ENCODE assay signal across 11 cellular contexts in the genomic region with DNA sequence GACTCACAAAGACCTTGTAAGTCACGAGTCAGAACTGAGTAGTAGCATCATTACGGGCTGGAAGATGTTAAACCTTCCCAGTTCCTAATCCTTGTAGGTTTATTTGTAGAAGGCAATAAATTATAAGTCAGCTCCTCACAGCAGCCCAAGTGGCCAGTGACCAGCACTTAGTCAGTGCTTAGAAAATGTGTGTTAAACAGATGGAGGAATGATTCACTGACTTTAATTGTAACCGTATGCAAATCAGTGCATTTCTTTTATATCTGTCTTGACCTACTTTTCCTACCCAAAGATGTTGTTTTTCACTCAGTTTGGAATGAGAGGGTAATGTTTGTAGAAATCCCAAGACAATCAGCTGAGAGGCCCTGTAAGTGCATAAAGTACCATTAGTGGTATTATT. TPM values are rescaled to one million over a fixed set of nuclear protein-coding genes. Genes with fewer than 3 reads are reported as not detected.
A peak's percentile ranks its signal among the peaks of the same experiment; 100 is the strongest.
DNase-seq lines count a peak whose midpoint lies in the region; ATAC-seq and TF ChIP-seq lines count a peak whose summit lies in the region.
"Had no signal": no experiment of that assay in that cellular context is flagged by ENCODE, and none has a peak within 500 bp of the region (broad histone marks: within the 10 kb centered on the region; RNA-seq: fewer than 3 reads in every experiment).

No MANE protein-coding gene starts in this region.

- no peaks in the 10 kb centered on the region for H3K9me2 ChIP-seq in PC-3 (replicated peaks; ENCODE audit: low read length)

- intact Hi-C loops in PC-3 (cut with micrococcal nuclease): no loop called here

- no peak overlapping the region for H3K4me3 Mint-ChIP-seq in neural progenitor cell
- H3K4me3 Mint-ChIP-seq: CD4-positive, alpha-beta T cell had no signal

- H3K79me2 ChIP-seq in PC-3 (ENCODE audit: low read length): no peaks in the 10 kb centered on the region
- peaks cover 96% of the 10 kb centered on the region for H3K79me2 ChIP-seq in neural progenitor cell (ENCODE audit: low read depth)

- CTCF ChIA-PET in PC-3 (lab: Charles Lee): interaction anchor here (0.8 kb wide), 1 partner anchor 374 kb away, joined by 5 read pairs; no protein-coding TSS in a partner anchor

- DNase-seq in AG09319 (ENCODE audit: extremely low read depth, low read depth) (peak; percentile 87), PC-3 (peak; percentile 55), epithelial cell of prostate (ENCODE audit: low read depth, low spot score) (peak; percentile 26), neural progenitor cell (ENCODE audit: low spot score) (no peak), SW 1271 (lab: John Stamatoyannopoulos, UW) (no peak), NCI-H146 treated with DMSO at 0.1 percent for 48 hours (lab: John Stamatoyannopoulos, UW; ENCODE audit: unreplicated experiment) (no peak)
- DNase-seq: brain microvascular endothelial cell; CD4-positive, alpha-beta T cell had no signal

- H3K9me3 ChIP-seq in PC-3 (ENCODE audit: low read length) (no peaks in the 10 kb centered on the region), neural progenitor cell (ENCODE audit: low read depth) (no peaks in the 10 kb centered on the region)

- H3F3A ChIP-seq in PC-3 (ENCODE audit: low read length, unreplicated experiment) (no peaks in the 10 kb centered on the region), neural progenitor cell (ENCODE audit: low read depth) (no peaks in the 10 kb centered on the region)

- H3K27ac ChIP-seq in PC-3 (ENCODE audit: low read length) (0 out of 2 replicates have a peak overlapping the region, but pooled peaks have one; percentile 30), epithelial cell of prostate (no peak overlapping the region), neural progenitor cell (no peak overlapping the region)
- H3K27ac ChIP-seq: brain microvascular endothelial cell had no signal

- H4K20me1 ChIP-seq in PC-3 (ENCODE audit: low read length): no peaks in the 10 kb centered on the region
- H4K20me1 ChIP-seq in neural progenitor cell (ENCODE audit: low read depth): peaks cover 31% of the 10 kb centered on the region

- TF ChIP-seq CTCF in AG09319 (IDR thresholded peaks at IDR 0.05; ENCODE audit: low read depth, low read length) (no peak), PC-3 (conservative IDR thresholded peaks at IDR 0.05; ENCODE audit: low read depth, low read length) (no peak), neural progenitor cell (IDR thresholded peaks at IDR 0.05) (no peak)

- POLR2A ChIA-PET in PC-3 (lab: Charles Lee; ENCODE audit: unreplicated experiment): no interaction called here

- H3K9me3 Mint-ChIP-seq in neural progenitor cell: no peaks in the 10 kb centered on the region
- H3K9me3 Mint-ChIP-seq: CD4-positive, alpha-beta T cell had no signal

- no peaks in the 10 kb centered on the region for H3K27me3 ChIP-seq in PC-3 (ENCODE audit: low read length)
- H3K27me3 ChIP-seq in neural progenitor cell: no peaks in the 10 kb centered on the region
- H3K27me3 ChIP-seq: brain microvascular endothelial cell had no signal

- H3K9ac ChIP-seq in PC-3 (ENCODE audit: low read length): no peak overlapping the region
- H3K9ac ChIP-seq in neural progenitor cell: no peak overlapping the region

- H3K27ac Mint-ChIP-seq in neural progenitor cell: peak overlapping the region; percentile 20
- H3K27ac Mint-ChIP-seq: CD4-positive, alpha-beta T cell had no signal

- H2AFZ ChIP-seq in PC-3 (ENCODE audit: low read length) (no peak overlapping the region), neural progenitor cell (replicated peaks) (no peak overlapping the region)

- H3K4me3 ChIP-seq in PC-3 (ENCODE audit: low read length) (no peak overlapping the region), neural progenitor cell (no peak overlapping the region)
- H3K4me3 ChIP-seq: K562 had no signal

- peaks cover 2% of the 10 kb centered on the region for H3K27me3 Mint-ChIP-seq in neural progenitor cell (ENCODE audit: insufficient read depth, low read depth)

- peak; percentile 95 for ATAC-seq in PC-3
- ATAC-seq in GM19452 (IDR thresholded peaks at IDR 0.05; ENCODE audit: unreplicated experiment): no peak
- ATAC-seq in HG02678 (IDR thresholded peaks at IDR 0.05; ENCODE audit: unreplicated experiment): no peak
- ATAC-seq: K562 had no signal

- BruUV-seq in PC-3 (replicated peaks; lab: Mats Ljungman, UMichigan): no TSS peak

- H3K36me3 Mint-ChIP-seq in neural progenitor cell: peaks cover 52% of the 10 kb centered on the region

- H3K36me3 ChIP-seq in PC-3 (ENCODE audit: low read depth, low read length): no peaks in the 10 kb centered on the region
- no peaks in the 10 kb centered on the region for H3K36me3 ChIP-seq in neural progenitor cell

- H3K4me1 ChIP-seq in PC-3 (ENCODE audit: insufficient read depth, low read length) (peaks cover 7% of the 10 kb centered on the region; the same call in 1 of the 2 replicates), neural progenitor cell (peaks cover 17% of the 10 kb centered on the region)

- peaks cover 56% of the 10 kb centered on the region for H3K4me1 Mint-ChIP-seq in neural progenitor cell

- H3K4me2 ChIP-seq in PC-3 (ENCODE audit: low read length) (no peak overlapping the region), neural progenitor cell (no peak overlapping the region)

RNA-seq across cellular contexts. Expression of gene MAP1B, which starts 49.6 kb away (rescaled TPM):
- total RNA-seq in PC-3 (2014; rRNA removed) (12.8 and 18.2 TPM in 2 replicates), neural progenitor cell (ENCODE audit: low replicate concordance) (84.4 and 247 TPM in 2 replicates)

Comparison
In these comparisons a context has a peak if more than half of its experiments do, and no peak if none do; other contexts are left out.
1. DNase-seq: peak in AG09319 (single experiment), PC-3 (single experiment) and epithelial cell of prostate (single experiment); none in neural progenitor cell (single experiment), SW 1271 (0 of 2) and NCI-H146 treated with DMSO at 0.1 percent for 48 hours (single experiment).